25 cellular contexts compared by ENCODE assay signal in genomic region chr14:97931273-97931672, GRCh38.
"Had no signal": no experiment of that assay in that cellular context is flagged by ENCODE, and none has a peak within 500 bp of the region (broad histone marks: within the 10 kb centered on the region; RNA-seq: fewer than 3 reads in every experiment).

No MANE protein-coding gene starts in this region.

- H3K4me3 Mint-ChIP-seq: T-helper 1 cell treated with Interleukin-12 subunit alpha and Interleukin-12 subunit beta and Interleukin-4 antibody, amounts not matched to agents 30 μg/mL and 1 μg/mL, for 36 hours had no signal

- H3K9me3 Mint-ChIP-seq: activated T-helper 2 cell treated with anti-CD3 and anti-CD28 coated beads, Interferon-gamma antibody, Interleukin-2, Interleukin-4, amounts not matched to agents 10 μg/mL and 5 μg/mL and 100 μg/mL, durations not matched to agents 14 hours and 24 hours and 36 hours had no signal

- H3K9me3 ChIP-seq: SJCRH30 had no signal

- H3K4me3 ChIP-seq: cardiac muscle cell, K562, SJCRH30 had no signal

- H3K36me3 ChIP-seq: brain microvascular endothelial cell, cardiac muscle cell, SJCRH30 had no signal

- DNase-seq: activated CD4-positive, alpha-beta T cell treated with anti-CD3 and anti-CD28 coated beads for 48 hours; activated CD4-positive, alpha-beta T cell treated with anti-CD3 and anti-CD28 coated beads, Interleukin-2, amount 50 U/mL, for 48 hours; activated gamma-delta T cell treated with Interleukin-2 at 50 U/mL for 16 hours; activated naive CD4-positive, alpha-beta T cell treated with anti-CD3 and anti-CD28 coated beads, Interleukin-2, amount 50 U/mL, for 16 hours; activated T-cell treated with anti-CD3 and anti-CD28 coated beads for 4 hours; activated T-cell treated with anti-CD3 and anti-CD28 coated beads, Interleukin-2, amount 50 U/mL, for 48 hours; brain microvascular endothelial cell; Kasumi-1; NCI-H1930; NCI-H2171; NCI-H2227 treated with DMSO at 0.1 percent for 48 hours; NCI-H526; NCI-H774; OCI-M1; RPMI8226; SJCRH30; SW 1271 had no signal

- H3K27ac Mint-ChIP-seq: activated T-helper 2 cell treated with anti-CD3 and anti-CD28 coated beads, Interferon-gamma antibody, Interleukin-2, Interleukin-4, amounts not matched to agents 10 μg/mL and 5 μg/mL and 100 μg/mL, durations not matched to agents 14 hours and 24 hours and 36 hours; T-helper 1 cell treated with Interleukin-12 subunit alpha and Interleukin-12 subunit beta and Interleukin-4 antibody, amounts not matched to agents 30 μg/mL and 1 μg/mL, for 36 hours had no signal

- ATAC-seq: activated CD4-positive, CD25-positive, alpha-beta regulatory T cell treated with anti-CD3 and anti-CD28 coated beads, Interleukin-2, amount 50 U/mL, for 24 hours; K562; Panc1; Right ventricle myocardium inferior; SK-N-SH treated with all-trans-retinoic acid at 6 μM for 48 hours had no signal

- H3K27ac ChIP-seq: brain microvascular endothelial cell, cardiac muscle cell, SJCRH30 had no signal
